In genomic region chr16:88015806-88016140, GRCh38 we compare ENCODE assay signal across 14 cellular contexts.
A peak's percentile ranks its signal among the peaks of the same experiment; 100 is the strongest.
DNase-seq lines count a peak whose midpoint lies in the region; ATAC-seq and TF ChIP-seq lines count a peak whose summit lies in the region.
"Had no signal": no experiment of that assay in that cellular context is flagged by ENCODE, and none has a peak within 500 bp of the region (broad histone marks: within the 10 kb centered on the region; RNA-seq: fewer than 3 reads in every experiment).

No MANE protein-coding gene starts in this region.

- ATAC-seq in T-helper 17 cell = no peak
- ATAC-seq in stimulated activated memory B cell treated with anti-CD40 and anti-IgM and Interleukin-4, amounts not matched to agents 10 μg/mL and 1 μg/mL and 100 μg/mL, for 72 hours = no peak
- ATAC-seq: HepG2 had no signal

- no peaks in the 10 kb centered on the region for H3K9me3 Mint-ChIP-seq in stimulated activated memory B cell treated with anti-CD40 and anti-IgM and Interleukin-4, amounts not matched to agents 10 μg/mL and 1 μg/mL and 100 μg/mL, for 72 hours
- H3K9me3 Mint-ChIP-seq: CD4-positive, alpha-beta T cell; HFFc6 had no signal

- H4K20me1 ChIP-seq in BLaER1 treated with 17β-estradiol and CSF1 and Interleukin-3, amounts not matched to agents 10 nM and 100 nM = peaks cover 0 to 19% (median 0%) of the 10 kb centered on the region in 11 experiments; a peak in 6 of 22 replicates

- no peak overlapping the region for H3K4me2 ChIP-seq in BLaER1 treated with 17β-estradiol and CSF1 and Interleukin-3, amounts not matched to agents 10 nM and 100 nM

- H3K4me3 ChIP-seq in BLaER1 treated with 17β-estradiol and CSF1 and Interleukin-3, amounts not matched to agents 10 nM and 100 nM = no peak overlapping the region
- H3K4me3 ChIP-seq: HAP-1 had no signal

- peak overlapping the region in 6 of 11 experiments; percentile 18 to 59 (median 36); a peak in 7 of 22 replicates for H3K27ac ChIP-seq in BLaER1 treated with 17β-estradiol and CSF1 and Interleukin-3, amounts not matched to agents 10 nM and 100 nM

- H3K36me3 ChIP-seq in BLaER1 treated with 17β-estradiol and CSF1 and Interleukin-3, amounts not matched to agents 10 nM and 100 nM = peaks cover 3 to 89% (median 54%) of the 10 kb centered on the region in 11 experiments; a peak in 20 of 22 replicates
- H3K36me3 ChIP-seq: HAP-1 had no signal

- H3K4me3 Mint-ChIP-seq in T-helper 17 cell = no peak overlapping the region
- H3K4me3 Mint-ChIP-seq in stimulated activated memory B cell treated with anti-CD40 and anti-IgM and Interleukin-4, amounts not matched to agents 10 μg/mL and 1 μg/mL and 100 μg/mL, for 72 hours = no peak overlapping the region
- H3K4me3 Mint-ChIP-seq: CD4-positive, alpha-beta T cell; HFFc6 had no signal

- TF ChIP-seq CTCF in GM10266 (IDR thresholded peaks at IDR 0.05; ENCODE audit: control insufficient read depth, insufficient read depth, low read depth, missing control alignments) = no peak

- H3K4me1 ChIP-seq in BLaER1 treated with 17β-estradiol and CSF1 and Interleukin-3, amounts not matched to agents 10 nM and 100 nM = peaks cover 0 to 18% (median 11%) of the 10 kb centered on the region in 10 experiments; a peak in 16 of 20 replicates
- H3K4me1 ChIP-seq: HAP-1 had no signal

- no peak for DNase-seq in T-helper 17 cell
- DNase-seq in mesenteric fat pad (ENCODE audit: low spot score) = peak; percentile 59
- no peak for DNase-seq in GM10266 (ENCODE audit: extremely low spot score)
- no peak for DNase-seq in Kasumi-1 (lab: John Stamatoyannopoulos, UW)
- DNase-seq in HUDEP-2 (lab: John Stamatoyannopoulos, UW; ENCODE audit: unreplicated experiment in 76 of 76) = no peak
- DNase-seq: ACHN, C1 segment of cervical spinal cord, DMS79, HFFc6 had no signal

- H3K27ac Mint-ChIP-seq in T-helper 17 cell = peak overlapping the region; percentile 45
- peak overlapping the region; percentile 79 for H3K27ac Mint-ChIP-seq in stimulated activated memory B cell treated with anti-CD40 and anti-IgM and Interleukin-4, amounts not matched to agents 10 μg/mL and 1 μg/mL and 100 μg/mL, for 72 hours
- H3K27ac Mint-ChIP-seq: CD4-positive, alpha-beta T cell; HFFc6 had no signal

- H3K9ac ChIP-seq in BLaER1 treated with 17β-estradiol and CSF1 and Interleukin-3, amounts not matched to agents 10 nM and 100 nM = no peak overlapping the region

- H3K36me3 Mint-ChIP-seq in T-helper 17 cell (ENCODE audit: low read depth) = no peaks in the 10 kb centered on the region
- H3K36me3 Mint-ChIP-seq in stimulated activated memory B cell treated with anti-CD40 and anti-IgM and Interleukin-4, amounts not matched to agents 10 μg/mL and 1 μg/mL and 100 μg/mL, for 72 hours = peaks cover 59% of the 10 kb centered on the region

- peaks cover 8% of the 10 kb centered on the region for H3K4me1 Mint-ChIP-seq in T-helper 17 cell
- peaks cover 9% of the 10 kb centered on the region for H3K4me1 Mint-ChIP-seq in stimulated activated memory B cell treated with anti-CD40 and anti-IgM and Interleukin-4, amounts not matched to agents 10 μg/mL and 1 μg/mL and 100 μg/mL, for 72 hours

- H3K27me3 Mint-ChIP-seq in T-helper 17 cell = no peaks in the 10 kb centered on the region
- H3K27me3 Mint-ChIP-seq in stimulated activated memory B cell treated with anti-CD40 and anti-IgM and Interleukin-4, amounts not matched to agents 10 μg/mL and 1 μg/mL and 100 μg/mL, for 72 hours = no peaks in the 10 kb centered on the region
- H3K27me3 Mint-ChIP-seq: CD4-positive, alpha-beta T cell had no signal

- H3K27me3 ChIP-seq in BLaER1 treated with 17β-estradiol and CSF1 and Interleukin-3, amounts not matched to agents 10 nM and 100 nM = no peaks in the 10 kb centered on the region

- no peaks in the 10 kb centered on the region for H3K9me3 ChIP-seq in BLaER1 treated with 17β-estradiol and CSF1 and Interleukin-3, amounts not matched to agents 10 nM and 100 nM (replicated peaks in 1 of 11)
- no peaks in the 10 kb centered on the region for H3K9me3 ChIP-seq in T-helper 17 cell (ENCODE audit: control insufficient read depth, low read length, poor library complexity, severe bottlenecking)
- H3K9me3 ChIP-seq: HAP-1 had no signal
